Comparison of ENCODE assay signal across 10 cellular contexts in genomic region chr12:42094277-42094676, GRCh38. TPM values are rescaled to one million over a fixed set of nuclear protein-coding genes. Genes with fewer than 3 reads are reported as not detected.
DNase-seq lines count a peak whose midpoint lies in the region; ATAC-seq and TF ChIP-seq lines count a peak whose summit lies in the region.
"Had no signal": no experiment of that assay in that cellular context is flagged by ENCODE, and none has a peak within 500 bp of the region (broad histone marks: within the 10 kb centered on the region; RNA-seq: fewer than 3 reads in every experiment).

No MANE protein-coding gene starts in this region.

- H3K4me1 Mint-ChIP-seq in activated CD8-positive, alpha-beta T cell treated with anti-CD3 and anti-CD28 coated beads for 36 hours (ENCODE audit: low read depth): peaks cover 51% of the 10 kb centered on the region
- H3K4me1 Mint-ChIP-seq in stimulated activated effector memory CD8-positive, alpha-beta T cell treated with anti-CD3 and anti-CD28 coated beads, Interleukin-12 subunit alpha, Interleukin-12 subunit beta, amount 100 ng/mL, for 72 hours: peaks cover 41% of the 10 kb centered on the region
- no peaks in the 10 kb centered on the region for H3K4me1 Mint-ChIP-seq in Calu3 (ENCODE audit: low read depth, unreplicated experiment)

- no peak overlapping the region for H3K4me3 ChIP-seq in heart right ventricle
- H3K4me3 ChIP-seq in fibroblast of mammary gland (ENCODE audit: control insufficient read depth, low read depth, low read length): no peak overlapping the region
- H3K4me3 ChIP-seq in uterus: no peak overlapping the region

- H3K27ac ChIP-seq in heart right ventricle: no peak overlapping the region
- H3K27ac ChIP-seq in uterus: no peak overlapping the region
- H3K27ac ChIP-seq: C4-2B had no signal

- POLR2A ChIA-PET in activated CD8-positive, alpha-beta T cell treated with anti-CD3 and anti-CD28 coated beads for 36 hours (lab: Charles Lee): interaction anchor here (0.8 to 1.0 kb wide), 2 partner anchors 10 to 12 kb away, joined by 3 read pairs; no protein-coding TSS in a partner anchor

- peaks cover 0 to 46% (median 9%) of the 10 kb centered on the region in 9 donors for H3K4me1 ChIP-seq in heart right ventricle
- H3K4me1 ChIP-seq in uterus: no peaks in the 10 kb centered on the region

- no peaks in the 10 kb centered on the region for H3K27me3 Mint-ChIP-seq in activated CD8-positive, alpha-beta T cell treated with anti-CD3 and anti-CD28 coated beads for 36 hours
- H3K27me3 Mint-ChIP-seq in Calu3 (ENCODE audit: unreplicated experiment): no peaks in the 10 kb centered on the region

- intact Hi-C loops in heart right ventricle (cut with DNase I): no loop called here
- intact Hi-C loops in cardiac septum (cut with DNase I): no loop called here
- intact Hi-C loops in activated CD8-positive, alpha-beta T cell treated with anti-CD3 and anti-CD28 coated beads for 36 hours (cut with micrococcal nuclease): no loop called here
- intact Hi-C loops in Calu3 (cut with micrococcal nuclease; ENCODE audit: unreplicated experiment): no loop called here
- intact Hi-C loops in uterus (cut with DNase I; ENCODE audit: low total_unique reads): no loop called here

- no peak for TF ChIP-seq CTCF in heart right ventricle (IDR thresholded peaks at IDR 0.05)
- TF ChIP-seq CTCF in activated CD8-positive, alpha-beta T cell treated with anti-CD3 and anti-CD28 coated beads for 36 hours (IDR thresholded peaks at IDR 0.05): no peak
- no peak for TF ChIP-seq CTCF in fibroblast of mammary gland (conservative IDR thresholded peaks at IDR 0.05; ENCODE audit: control insufficient read depth, insufficient read depth, low read depth, low read length)
- TF ChIP-seq CTCF in Calu3 (IDR thresholded peaks at IDR 0.05; ENCODE audit: unreplicated experiment): no peak
- no peak for TF ChIP-seq CTCF in uterus (IDR thresholded peaks at IDR 0.05)

- WGBS in heart right ventricle, 2 donors: 85 to 88% methylated on average over 5 of the region's 5 CpGs

- no peak for TF ChIP-seq POLR2A in uterus (IDR thresholded peaks at IDR 0.05)

- peaks cover 27% of the 10 kb centered on the region for H3K36me3 Mint-ChIP-seq in activated CD8-positive, alpha-beta T cell treated with anti-CD3 and anti-CD28 coated beads for 36 hours (ENCODE audit: low read depth)
- H3K36me3 Mint-ChIP-seq in stimulated activated effector memory CD8-positive, alpha-beta T cell treated with anti-CD3 and anti-CD28 coated beads, Interleukin-12 subunit alpha, Interleukin-12 subunit beta, amount 100 ng/mL, for 72 hours: peaks cover 21% of the 10 kb centered on the region
- H3K36me3 Mint-ChIP-seq in Calu3 (ENCODE audit: insufficient read depth, unreplicated experiment): no peaks in the 10 kb centered on the region

- H3K27me3 ChIP-seq in heart right ventricle: no peaks in the 10 kb centered on the region
- no peaks in the 10 kb centered on the region for H3K27me3 ChIP-seq in uterus

- H3K9me3 ChIP-seq in heart right ventricle (no peaks in the 10 kb centered on the region), uterus (no peaks in the 10 kb centered on the region)

- no peak for DNase-seq in heart right ventricle
- no peak for DNase-seq in cardiac septum (ENCODE audit: low spot score)
- DNase-seq in activated CD8-positive, alpha-beta T cell treated with anti-CD3 and anti-CD28 coated beads for 36 hours: peak; percentile 47
- peak; percentile 65 for DNase-seq in fibroblast of mammary gland (ENCODE audit: low read depth)
- peak in 1 of 2 donors; percentile 57 for DNase-seq in stimulated activated effector memory CD8-positive, alpha-beta T cell treated with anti-CD3 and anti-CD28 coated beads, Interleukin-12 subunit alpha, Interleukin-12 subunit beta, amount 100 ng/mL, for 72 hours (ENCODE audit: low spot score in 2 of 2)
- no peak for DNase-seq in Calu3
- DNase-seq in HPDE6-E6E7 (ENCODE audit: extremely low spot score): no peak
- no peak for DNase-seq in uterus

- ATAC-seq in heart right ventricle: peak in 5 of 8 donors; percentile 37 to 71 (median 58)
- ATAC-seq in activated CD8-positive, alpha-beta T cell treated with anti-CD3 and anti-CD28 coated beads for 36 hours: peak; percentile 84
- peak; percentile 92 for ATAC-seq in stimulated activated effector memory CD8-positive, alpha-beta T cell treated with anti-CD3 and anti-CD28 coated beads, Interleukin-12 subunit alpha, Interleukin-12 subunit beta, amount 100 ng/mL, for 72 hours

- peak overlapping the region; percentile 43 for H3K4me3 Mint-ChIP-seq in activated CD8-positive, alpha-beta T cell treated with anti-CD3 and anti-CD28 coated beads for 36 hours
- peak overlapping the region; percentile 26 for H3K4me3 Mint-ChIP-seq in stimulated activated effector memory CD8-positive, alpha-beta T cell treated with anti-CD3 and anti-CD28 coated beads, Interleukin-12 subunit alpha, Interleukin-12 subunit beta, amount 100 ng/mL, for 72 hours
- no peak overlapping the region for H3K4me3 Mint-ChIP-seq in Calu3 (ENCODE audit: low read depth, unreplicated experiment)
- H3K4me3 Mint-ChIP-seq: mesothelial cell of epicardium had no signal

- no TSS peak for BruUV-seq in Calu3 (replicated peaks; lab: Mats Ljungman, UMichigan)

- peaks cover 0 to 26% (median 4%) of the 10 kb centered on the region in 9 donors for H3K36me3 ChIP-seq in heart right ventricle
- H3K36me3 ChIP-seq in uterus: no peaks in the 10 kb centered on the region

- CTCF ChIA-PET in activated CD8-positive, alpha-beta T cell treated with anti-CD3 and anti-CD28 coated beads for 36 hours (lab: Charles Lee): interaction anchor here (0.8 to 0.9 kb wide), 2 partner anchors 238 to 279 kb away, joined by 3 to 4 read pairs; no protein-coding TSS in a partner anchor
- CTCF ChIA-PET in Calu3 (lab: Charles Lee): no interaction called here

- no peaks in the 10 kb centered on the region for H3K9me3 Mint-ChIP-seq in activated CD8-positive, alpha-beta T cell treated with anti-CD3 and anti-CD28 coated beads for 36 hours
- no peaks in the 10 kb centered on the region for H3K9me3 Mint-ChIP-seq in stimulated activated effector memory CD8-positive, alpha-beta T cell treated with anti-CD3 and anti-CD28 coated beads, Interleukin-12 subunit alpha, Interleukin-12 subunit beta, amount 100 ng/mL, for 72 hours
- no peaks in the 10 kb centered on the region for H3K9me3 Mint-ChIP-seq in Calu3 (ENCODE audit: low read depth, unreplicated experiment)
- H3K9me3 Mint-ChIP-seq: mesothelial cell of epicardium had no signal

- no peak overlapping the region for H3K27ac Mint-ChIP-seq in activated CD8-positive, alpha-beta T cell treated with anti-CD3 and anti-CD28 coated beads for 36 hours
- H3K27ac Mint-ChIP-seq in stimulated activated effector memory CD8-positive, alpha-beta T cell treated with anti-CD3 and anti-CD28 coated beads, Interleukin-12 subunit alpha, Interleukin-12 subunit beta, amount 100 ng/mL, for 72 hours: no peak overlapping the region
- no peak overlapping the region for H3K27ac Mint-ChIP-seq in Calu3 (ENCODE audit: unreplicated experiment)
- H3K27ac Mint-ChIP-seq: mesothelial cell of epicardium had no signal

RNA-seq across cellular contexts. Expression of gene GXYLT1, which starts 50.4 kb away (rescaled TPM):
- total RNA-seq in heart right ventricle (1 to 10 TPM; 4.2 to 7.8 (median 5.7) TPM), cardiac septum (6.5 TPM), Calu3 (2022) (9.7 and 10.4 TPM in 2 replicates), uterus (10 to 100 TPM; 11.3 to 36.2 (median 15.5) TPM)
- 1 to 10 TPM; 1.7 to 2.2 TPM for polyA plus RNA-seq in heart right ventricle
- 1 to 10 TPM; 5.3 to 6.3 TPM for total RNA-seq in activated CD8-positive, alpha-beta T cell treated with anti-CD3 and anti-CD28 coated beads for 36 hours

Comparison
In these comparisons a context has a peak if more than half of its experiments do, and no peak if none do; other contexts are left out.
1. DNase-seq: peak in activated CD8-positive, alpha-beta T cell treated with anti-CD3 and anti-CD28 coated beads for 36 hours (single experiment) and fibroblast of mammary gland (single experiment); none in heart right ventricle (0 of 2), cardiac septum (single experiment), Calu3 (single experiment), HPDE6-E6E7 (single experiment) and uterus (0 of 2).
2. Peak in every context shown above with its lines, with median percentiles within 50 percentile points of each other: ATAC-seq.